ENCODE assay signal across 18 cellular contexts in genomic region chr2:63186331-63186730, GRCh38.
DNase-seq lines count a peak whose midpoint lies in the region; ATAC-seq and TF ChIP-seq lines count a peak whose summit lies in the region.
"Had no signal": no experiment of that assay in that cellular context is flagged by ENCODE, and none has a peak within 500 bp of the region (broad histone marks: within the 10 kb centered on the region; RNA-seq: fewer than 3 reads in every experiment).

No MANE protein-coding gene starts in this region.

- 50% methylated on average over 3 of the region's 3 CpGs for WGBS in mammary epithelial cell (ENCODE audit: low coverage, missing lambda C conversion rate)

- H3K27ac ChIP-seq in mammary epithelial cell (ENCODE audit: insufficient read depth, low read depth, low read length): no peak overlapping the region
- H3K27ac ChIP-seq: GM23248 had no signal

- dilution Hi-C loops in mammary epithelial cell (cut with HindIII; ENCODE audit: low sequenced_read_pairs): no loop called here

- peaks cover 17% of the 10 kb centered on the region for H3K36me3 Mint-ChIP-seq in mesothelial cell of epicardium

- no peak overlapping the region for H3K27ac Mint-ChIP-seq in mesothelial cell of epicardium
- H3K27ac Mint-ChIP-seq: CD4-positive, CD25-positive, alpha-beta regulatory T cell; CD8-positive, alpha-beta memory T cell had no signal

- no peak overlapping the region for H2AFZ ChIP-seq in mammary epithelial cell (ENCODE audit: low read depth, low read length)
- H2AFZ ChIP-seq: GM23248 had no signal

- H3K27me3 ChIP-seq in mammary epithelial cell (ENCODE audit: insufficient read depth, low read length): peaks cover 1% of the 10 kb centered on the region
- H3K27me3 ChIP-seq: BE2C had no signal

- ATAC-seq in HG03521 (IDR thresholded peaks at IDR 0.05; ENCODE audit: unreplicated experiment): no peak
- no peak for ATAC-seq in HG02678 (IDR thresholded peaks at IDR 0.05; ENCODE audit: unreplicated experiment)

- H3K79me2 ChIP-seq in mammary epithelial cell (ENCODE audit: insufficient read depth, low read length): no peaks in the 10 kb centered on the region

- intact Hi-C loops in mammary epithelial cell (cut with micrococcal nuclease): loop anchor here (5.0 to 10.0 kb wide), 2 partner anchors 242 to 729 kb away; no protein-coding TSS in a partner anchor

- H3K27me3 Mint-ChIP-seq in mesothelial cell of epicardium (ENCODE audit: low read depth): no peaks in the 10 kb centered on the region
- H3K27me3 Mint-ChIP-seq: CD4-positive, CD25-positive, alpha-beta regulatory T cell; CD8-positive, alpha-beta memory T cell had no signal

- no peaks in the 10 kb centered on the region for H3K36me3 ChIP-seq in mammary epithelial cell (ENCODE audit: insufficient read depth, low read length)
- H3K36me3 ChIP-seq: BE2C, HAP-1 had no signal

- H3K9ac ChIP-seq in mammary epithelial cell (ENCODE audit: insufficient read depth, low read length): no peak overlapping the region
- H3K9ac ChIP-seq: GM23248 had no signal

- no peaks in the 10 kb centered on the region for H4K20me1 ChIP-seq in mammary epithelial cell (ENCODE audit: insufficient read depth, low read length)

- no peaks in the 10 kb centered on the region for H3K4me1 Mint-ChIP-seq in mesothelial cell of epicardium
- H3K4me1 Mint-ChIP-seq: CD4-positive, CD25-positive, alpha-beta regulatory T cell; CD8-positive, alpha-beta memory T cell had no signal

- CTCF ChIA-PET in mammary epithelial cell (lab: Charles Lee; ENCODE audit: low non-redundant PET): no interaction called here

- H3K4me3 ChIP-seq in mammary epithelial cell (replicated peaks in 1 of 3; ENCODE audit: insufficient read depth in 1 of 3, low read depth in 2 of 3, low read length in 3 of 3): no peak overlapping the region
- H3K4me3 ChIP-seq: GM23248, HAP-1 had no signal

- H3K9me3 ChIP-seq in mammary epithelial cell (replicated peaks; ENCODE audit: insufficient read depth, low read length): no peaks in the 10 kb centered on the region
- H3K9me3 ChIP-seq: BE2C, HAP-1 had no signal

- peaks cover 40% of the 10 kb centered on the region for H3K9me3 Mint-ChIP-seq in mesothelial cell of epicardium

- BruUV-seq in mammary epithelial cell (replicated peaks; lab: Mats Ljungman, UMichigan): no TSS peak

- H3K4me2 ChIP-seq in mammary epithelial cell (ENCODE audit: insufficient read depth, low read depth, low read length): no peak overlapping the region

- TF ChIP-seq CTCF in mammary epithelial cell (conservative IDR thresholded peaks at IDR 0.05 in 1 of 2, IDR thresholded peaks at IDR 0.05 in 1 of 2; ENCODE audit: extremely low read depth in 1 of 2, insufficient read depth in 1 of 2, low read depth in 1 of 2, low read length in 2 of 2) (no peak), mesothelial cell of epicardium (IDR thresholded peaks at IDR 0.05; ENCODE audit: unreplicated experiment) (no peak)

- peak; percentile 3 for DNase-seq in EL
- peak; percentile 36 for DNase-seq in NCI-H226
- peak; percentile 13 for DNase-seq in mammary epithelial cell
- DNase-seq in mesothelial cell of epicardium (ENCODE audit: low spot score in 2 of 2, unreplicated experiment in 2 of 2): no peak
- DNase-seq: ACHN; BE2C; C1 segment of cervical spinal cord; CD4-positive, CD25-positive, alpha-beta regulatory T cell; CD8-positive, alpha-beta memory T cell; COR-L47; DMS 273 treated with DMSO at 0.1 percent for 48 hours; DMS53; DND-41; GDM1; GM23248 had no signal

- no peaks in the 10 kb centered on the region for H3K4me1 ChIP-seq in mammary epithelial cell (ENCODE audit: insufficient read depth, low read length)
- H3K4me1 ChIP-seq: BE2C had no signal

- in situ Hi-C loops in mammary epithelial cell (cut with MboI; ENCODE audit: low sequenced_read_pairs in 2 of 2): no loop called here

- no peak overlapping the region for H3K4me3 Mint-ChIP-seq in mesothelial cell of epicardium
- H3K4me3 Mint-ChIP-seq: CD4-positive, CD25-positive, alpha-beta regulatory T cell; CD8-positive, alpha-beta memory T cell had no signal

Comparison
In these comparisons a context has a peak if more than half of its experiments do, and no peak if none do; other contexts are left out.
1. DNase-seq: peak in EL (single experiment), NCI-H226 (single experiment) and mammary epithelial cell (single experiment); none in mesothelial cell of epicardium (0 of 2).